10 cellular contexts compared by ENCODE assay signal in genomic region chr7:80781561-80781979, GRCh38.
DNase-seq lines count a peak whose midpoint lies in the region; TF ChIP-seq lines count a peak whose summit lies in the region.
"Had no signal": no experiment of that assay in that cellular context is flagged by ENCODE, and none has a peak within 500 bp of the region (broad histone marks: within the 10 kb centered on the region; RNA-seq: fewer than 3 reads in every experiment).

No MANE protein-coding gene starts in this region.

- no peaks in the 10 kb centered on the region for H3K27me3 Mint-ChIP-seq in activated naive CD8-positive, alpha-beta T cell treated with anti-CD3 and anti-CD28 coated beads for 36 hours
- H3K27me3 Mint-ChIP-seq: stimulated activated naive CD8-positive, alpha-beta T cell treated with anti-CD3 and anti-CD28 coated beads, Interleukin-15, Interleukin-2, amounts not matched to agents 100 ng/mL and 50 ng/mL, for 24 hours had no signal

- H3K14ac ChIP-seq in mesenchymal stem cell (ENCODE audit: low read length in 2 of 2) = no peak overlapping the region

- TF ChIP-seq POLR2A in uterus (IDR thresholded peaks at IDR 0.05) = no peak

- H4K8ac ChIP-seq in mesenchymal stem cell (ENCODE audit: low read length) = no peak overlapping the region

- H2BK5ac ChIP-seq in mesenchymal stem cell (ENCODE audit: low read depth, low read length, poor library complexity, severe bottlenecking) = no peak overlapping the region

- H3K4me3 ChIP-seq in mesenchymal stem cell (ENCODE audit: insufficient read depth in 1 of 2, low read depth in 1 of 2, low read length in 2 of 2) = no peak overlapping the region
- H3K4me3 ChIP-seq in uterus = no peak overlapping the region

- H3K36me3 Mint-ChIP-seq in activated naive CD8-positive, alpha-beta T cell treated with anti-CD3 and anti-CD28 coated beads for 36 hours = no peaks in the 10 kb centered on the region

- H3K27ac ChIP-seq in mesenchymal stem cell (ENCODE audit: low read length, poor library complexity, severe bottlenecking) (peak overlapping the region; percentile 67), uterus (peak overlapping the region; percentile 25 to 47)

- H3K4me2 ChIP-seq in mesenchymal stem cell (ENCODE audit: low read length, poor library complexity, severe bottlenecking) = no peak overlapping the region

- H2BK15ac ChIP-seq in mesenchymal stem cell (ENCODE audit: low read depth, poor library complexity, severe bottlenecking) = no peak overlapping the region

- TF ChIP-seq CTCF in uterus (IDR thresholded peaks at IDR 0.05) (no peak), GM10248 (IDR thresholded peaks at IDR 0.05; ENCODE audit: control extremely low read depth, extremely low read depth, low read depth, missing control alignments) (no peak)

- H3K9ac ChIP-seq in mesenchymal stem cell (ENCODE audit: low read length) = no peak overlapping the region

- no peak overlapping the region for H2BK120ac ChIP-seq in mesenchymal stem cell (ENCODE audit: low read depth, low read length)

- H3K79me1 ChIP-seq in mesenchymal stem cell (replicated peaks; ENCODE audit: low read length, poor library complexity, severe bottlenecking) = peaks cover 8% of the 10 kb centered on the region

- H3K9me3 Mint-ChIP-seq in activated naive CD8-positive, alpha-beta T cell treated with anti-CD3 and anti-CD28 coated beads for 36 hours = no peaks in the 10 kb centered on the region

- no peak overlapping the region for H3K4me3 Mint-ChIP-seq in activated naive CD8-positive, alpha-beta T cell treated with anti-CD3 and anti-CD28 coated beads for 36 hours
- H3K4me3 Mint-ChIP-seq: stimulated activated naive CD8-positive, alpha-beta T cell treated with anti-CD3 and anti-CD28 coated beads, Interleukin-15, Interleukin-2, amounts not matched to agents 100 ng/mL and 50 ng/mL, for 24 hours had no signal

- H3K27me3 ChIP-seq in mesenchymal stem cell (ENCODE audit: control insufficient read depth in 1 of 2, insufficient read depth in 1 of 2, low read length in 2 of 2) (no peaks in the 10 kb centered on the region), uterus (no peaks in the 10 kb centered on the region)

- POLR2A ChIA-PET in GM10248 (lab: Yijun Ruan, JAX) = no interaction called here

- no peak overlapping the region for H3K23ac ChIP-seq in mesenchymal stem cell (ENCODE audit: low read length in 2 of 2)

- H3K36me3 ChIP-seq in mesenchymal stem cell (ENCODE audit: control insufficient read depth in 1 of 2, insufficient read depth in 2 of 2, low read depth in 1 of 2, low read length in 2 of 2) = peaks cover 11 to 79% of the 10 kb centered on the region in 2 experiments
- no peaks in the 10 kb centered on the region for H3K36me3 ChIP-seq in uterus

- H3K9me3 ChIP-seq in mesenchymal stem cell (ENCODE audit: control insufficient read depth, low read length) = no peaks in the 10 kb centered on the region
- H3K9me3 ChIP-seq in uterus = no peaks in the 10 kb centered on the region

- DNase-seq in LHCN-M2 (ENCODE audit: low read depth) (peak; percentile 93), dedifferentiated amniotic fluid mesenchymal stem cell (ENCODE audit: extremely low spot score) (peak; percentile 58), mesenchymal stem cell (peak; percentile 60), uterus (peak; percentile 33 to 54), activated T-cell treated with anti-CD3 and anti-CD28 coated beads for 4 hours (no peak), GM10248 (ENCODE audit: extremely low spot score) (no peak)
- no peak for DNase-seq in activated naive CD8-positive, alpha-beta T cell treated with anti-CD3 and anti-CD28 coated beads for 36 hours
- no peak for DNase-seq in stimulated activated CD4-positive, alpha-beta T cell treated with anti-CD3 and anti-CD28 coated beads, Interleukin-2, amount 100 ng/mL, for 24 hours
- DNase-seq: NCI-H2081 treated with DMSO at 0.1 percent for 48 hours had no signal

- peak overlapping the region; percentile 24 for H2AK5ac ChIP-seq in mesenchymal stem cell (ENCODE audit: low read length, severe bottlenecking)

- no peak overlapping the region for H3K18ac ChIP-seq in mesenchymal stem cell (ENCODE audit: low read depth in 1 of 2, low read length in 2 of 2)

- H3K4me1 Mint-ChIP-seq in activated naive CD8-positive, alpha-beta T cell treated with anti-CD3 and anti-CD28 coated beads for 36 hours = no peaks in the 10 kb centered on the region

- H4K91ac ChIP-seq in mesenchymal stem cell (ENCODE audit: low read length) = no peak overlapping the region

- H3K4me1 ChIP-seq in mesenchymal stem cell (ENCODE audit: control insufficient read depth, insufficient read depth, low read depth, low read length) = peaks cover 5% of the 10 kb centered on the region
- H3K4me1 ChIP-seq in uterus = peaks cover 0 to 13% of the 10 kb centered on the region in 2 donors

- intact Hi-C loops in uterus (cut with DNase I; ENCODE audit: low total_unique reads) = no loop called here

- H3K4ac ChIP-seq in mesenchymal stem cell (ENCODE audit: low read depth in 1 of 2, low read length in 2 of 2) = no peak overlapping the region

- no peak overlapping the region for H2AFZ ChIP-seq in mesenchymal stem cell (ENCODE audit: low read depth, low read length)

- no peak overlapping the region for H3K27ac Mint-ChIP-seq in activated naive CD8-positive, alpha-beta T cell treated with anti-CD3 and anti-CD28 coated beads for 36 hours
- H3K27ac Mint-ChIP-seq: stimulated activated naive CD8-positive, alpha-beta T cell treated with anti-CD3 and anti-CD28 coated beads, Interleukin-15, Interleukin-2, amounts not matched to agents 100 ng/mL and 50 ng/mL, for 24 hours had no signal

- H2BK12ac ChIP-seq in mesenchymal stem cell (ENCODE audit: low read length in 2 of 2) = no peak overlapping the region

- CTCF ChIA-PET in GM10248 (lab: Yijun Ruan, JAX) = no interaction called here

Comparison
In these comparisons a context has a peak if more than half of its experiments do, and no peak if none do; other contexts are left out.
1. DNase-seq: peak in LHCN-M2 (single experiment), dedifferentiated amniotic fluid mesenchymal stem cell (single experiment), mesenchymal stem cell (single experiment) and uterus (2 of 2); none in activated T-cell treated with anti-CD3 and anti-CD28 coated beads for 4 hours (single experiment), activated naive CD8-positive, alpha-beta T cell treated with anti-CD3 and anti-CD28 coated beads for 36 hours (single experiment), GM10248 (single experiment) and stimulated activated CD4-positive, alpha-beta T cell treated with anti-CD3 and anti-CD28 coated beads, Interleukin-2, amount 100 ng/mL, for 24 hours (0 of 2).